Comparison of ENCODE assay signal across 19 cellular contexts in genomic region chr12:110244372-110244771, GRCh38. TPM values are rescaled to one million over a fixed set of nuclear protein-coding genes. Genes with fewer than 3 reads are reported as not detected.
A peak's percentile ranks its signal among the peaks of the same experiment; 100 is the strongest.
DNase-seq lines count a peak whose midpoint lies in the region; ATAC-seq and TF ChIP-seq lines count a peak whose summit lies in the region.
"Had no signal": no experiment of that assay in that cellular context is flagged by ENCODE, and none has a peak within 500 bp of the region (broad histone marks: within the 10 kb centered on the region; RNA-seq: fewer than 3 reads in every experiment).

No MANE protein-coding gene starts in this region.

- H3K27ac Mint-ChIP-seq in WTC11 = peak overlapping the region; percentile 17; the same call in 1 of the 2 replicates
- H3K27ac Mint-ChIP-seq: CD8-positive, alpha-beta T cell had no signal

- ATAC-seq in heart left ventricle (no peak), left cardiac atrium (no peak), WTC11 (no peak), gastrocnemius medialis (no peak)
- ATAC-seq: CD8-positive, alpha-beta T cell; PC-3 had no signal

- H3K27me3 Mint-ChIP-seq in WTC11 (ENCODE audit: low read depth) = no peaks in the 10 kb centered on the region

- CTCF ChIA-PET in WTC11 (lab: Charles Lee) = interaction anchor here (0.6 to 1.6 kb wide), 11 partner anchors 11 to 225 kb away, joined by 3 to 13 read pairs (median 3); partner anchors contain the start of genes FAM216A and IFT81

- peak overlapping the region in 3 of 12 donors; percentile 3 to 16 (median 7) for H3K4me3 ChIP-seq in heart left ventricle
- peak overlapping the region; percentile 28; the same call in 1 of the 2 replicates for H3K4me3 ChIP-seq in iPS-20b (ENCODE audit: low read length)
- no peak overlapping the region for H3K4me3 ChIP-seq in gastrocnemius medialis
- H3K4me3 ChIP-seq in GM23248 = no peak overlapping the region
- H3K4me3 ChIP-seq: BLaER1 treated with 17β-estradiol and CSF1 and Interleukin-3, amounts not matched to agents 10 nM and 100 nM had no signal

- H3K9ac ChIP-seq in iPS-20b (ENCODE audit: low read depth, low read length) (no peak overlapping the region), GM23248 (no peak overlapping the region)
- H3K9ac ChIP-seq: BLaER1 treated with 17β-estradiol and CSF1 and Interleukin-3, amounts not matched to agents 10 nM and 100 nM; KMS-11 had no signal

- H3K36me3 Mint-ChIP-seq in WTC11 = no peaks in the 10 kb centered on the region
- H3K36me3 Mint-ChIP-seq: CD8-positive, alpha-beta T cell had no signal

- H3K9me3 Mint-ChIP-seq in WTC11 = peaks cover 9% of the 10 kb centered on the region; the same call in 1 of the 2 replicates
- H3K9me3 Mint-ChIP-seq: CD8-positive, alpha-beta T cell had no signal

- 58 to 73% (median 66%) methylated on average over 12 of the region's 12 CpGs for WGBS in heart left ventricle, 4 donors
- WGBS in GM23248 (ENCODE audit: low coverage in 1 of 2, low lambda C conversion rate in 2 of 2, missing lambda C conversion rate in 2 of 2), 2 experiments = 90 to 91% methylated on average over 12 of the region's 12 CpGs

- DNase-seq in heart left ventricle (no peak), left cardiac atrium (no peak), WTC11 (ENCODE audit: low spot score) (no peak), gastrocnemius medialis (no peak), NCI-H774 (lab: John Stamatoyannopoulos, UW) (no peak), GM23248 (no peak)
- no peak for DNase-seq in effector CD4-positive, alpha-beta T cell
- DNase-seq: Calu3; CD8-positive, alpha-beta T cell; EL; MV-4-11; NCI-H1694 treated with DMSO at 0.1 percent for 48 hours; NCI-H2107; NCI-H2227 treated with DMSO at 0.1 percent for 48 hours; NCI-H510A treated with DMSO at 0.1 percent for 48 hours; PC-3 had no signal

- H3K9me3 ChIP-seq in heart left ventricle (peaks cover 0 to 5% (median 0%) of the 10 kb centered on the region in 12 donors), iPS-20b (ENCODE audit: insufficient read depth, low read depth, low read length) (no peaks in the 10 kb centered on the region), gastrocnemius medialis (no peaks in the 10 kb centered on the region), GM23248 (ENCODE audit: low read depth) (no peaks in the 10 kb centered on the region)

- H3K36me3 ChIP-seq in heart left ventricle = no peaks in the 10 kb centered on the region
- no peaks in the 10 kb centered on the region for H3K36me3 ChIP-seq in iPS-20b (ENCODE audit: insufficient read depth, low read depth, low read length)
- H3K36me3 ChIP-seq in gastrocnemius medialis = no peaks in the 10 kb centered on the region
- H3K36me3 ChIP-seq in GM23248 (ENCODE audit: low read depth) = no peaks in the 10 kb centered on the region
- H3K36me3 ChIP-seq: BLaER1 treated with 17β-estradiol and CSF1 and Interleukin-3, amounts not matched to agents 10 nM and 100 nM had no signal

- no peak for TF ChIP-seq POLR2A in heart left ventricle (IDR thresholded peaks at IDR 0.05)
- no peak for TF ChIP-seq POLR2A in gastrocnemius medialis (IDR thresholded peaks at IDR 0.05)

- H3K4me3 Mint-ChIP-seq in WTC11 = no peak overlapping the region
- H3K4me3 Mint-ChIP-seq: CD8-positive, alpha-beta T cell had no signal

- H2AFZ ChIP-seq in GM23248 = no peak overlapping the region

- intact Hi-C loops in heart left ventricle (cut with DNase I) (loop anchor here in 3 of 10 donors (10.0 kb wide), 2 partner anchors 70 to 140 kb away; no protein-coding TSS in a partner anchor), left cardiac atrium (cut with DNase I) (no loop called here), gastrocnemius medialis (cut with DNase I; ENCODE audit: low total_unique reads) (no loop called here)

- H4K20me1 ChIP-seq in GM23248 (ENCODE audit: insufficient read depth) = no peaks in the 10 kb centered on the region
- H4K20me1 ChIP-seq: BLaER1 treated with 17β-estradiol and CSF1 and Interleukin-3, amounts not matched to agents 10 nM and 100 nM had no signal

- no peaks in the 10 kb centered on the region for H3K79me2 ChIP-seq in GM23248 (ENCODE audit: insufficient read depth)

- no peaks in the 10 kb centered on the region for H3F3A ChIP-seq in GM23248 (ENCODE audit: insufficient read depth)

- H3K9me2 ChIP-seq in GM23248 (ENCODE audit: insufficient read depth) = no peaks in the 10 kb centered on the region

- H3K27me3 ChIP-seq in heart left ventricle (no peaks in the 10 kb centered on the region), iPS-20b (ENCODE audit: insufficient read depth, low read length) (no peaks in the 10 kb centered on the region), gastrocnemius medialis (no peaks in the 10 kb centered on the region), GM23248 (replicated peaks; ENCODE audit: insufficient read depth) (no peaks in the 10 kb centered on the region)
- H3K27me3 ChIP-seq: BLaER1 treated with 17β-estradiol and CSF1 and Interleukin-3, amounts not matched to agents 10 nM and 100 nM had no signal

- POLR2A ChIA-PET in WTC11 (lab: Charles Lee) = interaction anchor here (0.6 kb wide), 1 partner anchor 16 kb away, joined by 3 read pairs; no protein-coding TSS in a partner anchor

- in situ Hi-C loops in gastrocnemius medialis (cut with MboI; ENCODE audit: low sequenced_read_pairs in 4 of 4) = no loop called here
- in situ Hi-C loops in GM23248 (cut with MboI) = no loop called here

- TF ChIP-seq CTCF in heart left ventricle (IDR thresholded peaks at IDR 0.05) (no peak), WTC11 (IDR thresholded peaks at IDR 0.05) (no peak), gastrocnemius medialis (IDR thresholded peaks at IDR 0.05 in 4 of 5, conservative IDR thresholded peaks at IDR 0.05 in 1 of 5) (no peak)

- H3K4me1 Mint-ChIP-seq in WTC11 = peaks cover 19% of the 10 kb centered on the region

- no peak overlapping the region for H3K4me2 ChIP-seq in GM23248 (ENCODE audit: unreplicated experiment)
- H3K4me2 ChIP-seq: BLaER1 treated with 17β-estradiol and CSF1 and Interleukin-3, amounts not matched to agents 10 nM and 100 nM; KMS-11 had no signal

- H3K4me1 ChIP-seq in heart left ventricle = peaks cover 0 to 45% (median 34%) of the 10 kb centered on the region in 12 donors
- H3K4me1 ChIP-seq in iPS-20b (ENCODE audit: insufficient read depth, low read length) = peaks cover 11% of the 10 kb centered on the region; the same call in 1 of the 2 replicates
- peaks cover 41 to 45% of the 10 kb centered on the region in 2 donors for H3K4me1 ChIP-seq in gastrocnemius medialis
- H3K4me1 ChIP-seq in GM23248 (ENCODE audit: insufficient read depth) = no peaks in the 10 kb centered on the region

- H3K27ac ChIP-seq in heart left ventricle (peak overlapping the region; percentile 32 to 97 (median 86)), iPS-20b (ENCODE audit: low read length) (no peak overlapping the region), gastrocnemius medialis (peak overlapping the region; percentile 2 to 92 (median 18)), GM23248 (no peak overlapping the region)
- H3K27ac ChIP-seq: BLaER1 treated with 17β-estradiol and CSF1 and Interleukin-3, amounts not matched to agents 10 nM and 100 nM; KMS-11 had no signal

TF ChIP-seq in WTC11, 78 proteins besides CTCF, POLR2A, EP300 and RAD21:
- TF ChIP-seq NR2C2 (CRISPR knock-in tag; IDR thresholded peaks at IDR 0.05) (no peak), ELF4 (CRISPR knock-in tag; IDR thresholded peaks at IDR 0.05; ENCODE audit: low read depth) (no peak), ZNF263 (CRISPR knock-in tag; IDR thresholded peaks at IDR 0.05; ENCODE audit: low read depth) (no peak), PRRX2 (CRISPR knock-in tag; IDR thresholded peaks at IDR 0.05) (no peak), MLX (CRISPR knock-in tag; IDR thresholded peaks at IDR 0.05) (no peak), GTF2I (CRISPR knock-in tag; conservative IDR thresholded peaks at IDR 0.05) (no peak), EMX1 (CRISPR knock-in tag; IDR thresholded peaks at IDR 0.05) (no peak)

RNA-seq across cellular contexts. Expression of gene ATP2A2, which starts 36.7 kb away (rescaled TPM):
- total RNA-seq in heart left ventricle (1,000 to 10,000 TPM; 1,194 to 2,963 (median 1,871) TPM), left cardiac atrium (1,000 to 10,000 TPM; 2,696 to 3,455 TPM), WTC11 (2021) (216 to 239 TPM (median 216 TPM) in 3 replicates), gastrocnemius medialis (1,000 to 10,000 TPM in 2 of 4 donors, 100 to 1,000 TPM in 2; 788 to 1,983 (median 1,302) TPM)
- polyA plus RNA-seq in heart left ventricle (1,000 to 10,000 TPM in 1 of 2 donors, 100 to 1,000 TPM in 1; 494 to 1,113 TPM), GM23248 (2016; fragmentation: Nextera tagmentation; extraction: Ambion mirVana) (28.7 and 29.5 TPM in 2 replicates)
- 142 and 148 TPM in 2 replicates for total RNA-seq in GM23248 (2014; rRNA removed; shearing (Covaris generic))

Comparison
In these comparisons a context has a peak if more than half of its experiments do, and no peak if none do; other contexts are left out.
1. H3K27ac ChIP-seq: peak in heart left ventricle (12 of 12) and gastrocnemius medialis (4 of 4); none in iPS-20b (single experiment) and GM23248 (single experiment).